Comparison of ENCODE assay signal across 1 cellular context in the genomic region with DNA sequence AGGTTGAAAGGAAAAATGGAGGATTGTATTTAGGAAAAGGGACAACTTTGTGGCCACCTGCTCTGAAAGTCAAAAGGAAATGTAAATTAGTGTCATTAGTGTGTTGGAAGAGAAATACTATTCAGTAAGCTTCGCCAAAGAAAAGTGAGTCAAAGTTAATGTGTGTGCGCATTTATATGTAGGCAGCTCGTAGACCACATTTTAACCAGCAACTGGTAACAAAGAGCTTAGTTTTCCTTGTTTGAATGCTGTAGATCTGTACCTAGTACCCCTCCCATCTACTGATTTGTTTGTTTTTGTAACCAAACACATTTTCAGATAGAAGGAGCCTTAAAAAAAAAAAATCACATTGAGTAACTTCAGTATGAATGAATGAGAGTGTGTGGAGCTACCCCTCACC.
TF ChIP-seq lines count a peak whose summit lies in the region.

No MANE protein-coding gene starts in this region.

TF ChIP-seq in K562, 482 proteins besides CTCF, POLR2A, EP300 and RAD21:
- TF ChIP-seq HOMEZ (CRISPR knock-in tag; IDR thresholded peaks at IDR 0.05): no peak
TF ChIP-seq in K562: peak in this region for 0.
